25 cellular contexts compared by ENCODE assay signal in genomic region chr1:220407101-220407683, GRCh38.
"Had no signal": no experiment of that assay in that cellular context is flagged by ENCODE, and none has a peak within 500 bp of the region (broad histone marks: within the 10 kb centered on the region; RNA-seq: fewer than 3 reads in every experiment).

No MANE protein-coding gene starts in this region.

- H3K9me3 Mint-ChIP-seq: activated CD4-positive, alpha-beta memory T cell treated with anti-CD3 and anti-CD28 coated beads, Interleukin-2, amount 10 ng/mL, durations not matched to agents 7 days and 5 days; activated naive CD4-positive, alpha-beta T cell treated with anti-CD3 and anti-CD28 coated beads for 36 hours; activated T-helper 17 cell treated with anti-CD3 and anti-CD28 coated beads, Interleukin-2, amount 50 U/mL, for 72 hours had no signal

- H3K4me1 Mint-ChIP-seq: activated CD4-positive, alpha-beta memory T cell treated with anti-CD3 and anti-CD28 coated beads, Interleukin-2, amount 10 ng/mL, durations not matched to agents 7 days and 5 days; activated CD4-positive, alpha-beta T cell treated with anti-CD3 and anti-CD28 coated beads for 36 hours; activated T-helper 17 cell treated with anti-CD3 and anti-CD28 coated beads, Interleukin-2, amount 50 U/mL, for 72 hours; T-cell had no signal

- H3K36me3 Mint-ChIP-seq: activated naive CD8-positive, alpha-beta T cell; T-cell had no signal

- ATAC-seq: activated CD4-positive, alpha-beta T cell treated with anti-CD3 and anti-CD28 coated beads for 36 hours; activated T-helper 17 cell treated with anti-CD3 and anti-CD28 coated beads, Interleukin-2, amount 50 U/mL, for 72 hours; PC-3; T-cell had no signal

- DNase-seq: activated CD4-positive, alpha-beta memory T cell treated with anti-CD3 and anti-CD28 coated beads, Interleukin-2, amount 10 ng/mL, durations not matched to agents 7 days and 5 days; activated CD4-positive, alpha-beta T cell treated with anti-CD3 and anti-CD28 coated beads for 36 hours; activated CD4-positive, alpha-beta T cell treated with anti-CD3 and anti-CD28 coated beads, Interleukin-2, amount 50 U/mL, for 1 hour; activated CD4-positive, CD25-positive, alpha-beta regulatory T cell; activated gamma-delta T cell; activated naive CD4-positive, alpha-beta T cell treated with anti-CD3 and anti-CD28 coated beads for 36 hours; activated T-cell treated with anti-CD3 and anti-CD28 coated beads for 4 hours; activated T-cell treated with anti-CD3 and anti-CD28 coated beads, Interleukin-2, amount 50 U/mL, for 48 hours; cerebellar nuclear complex; KG1; NCI-H1092; NCI-H1417; NCI-H1930; NCI-H2171 treated with DMSO at 0.1 percent for 48 hours; NCI-H226; NCI-H510A; NCI-H526 treated with DMSO at 0.1 percent for 48 hours; NK-92 treated with Interleukin-12 subunit alpha and Interleukin-12 subunit beta, amount 100 ng/mL, for 24 hours; PC-3; SIG-M5; T-cell; T-helper 2 cell; T1000 had no signal

- H3K27ac Mint-ChIP-seq: activated CD4-positive, alpha-beta memory T cell treated with anti-CD3 and anti-CD28 coated beads, Interleukin-2, amount 10 ng/mL, durations not matched to agents 7 days and 5 days; activated CD4-positive, alpha-beta T cell treated with anti-CD3 and anti-CD28 coated beads for 36 hours; activated naive CD4-positive, alpha-beta T cell treated with anti-CD3 and anti-CD28 coated beads for 36 hours; activated naive CD8-positive, alpha-beta T cell; activated T-helper 17 cell treated with anti-CD3 and anti-CD28 coated beads, Interleukin-2, amount 50 U/mL, for 72 hours; T-cell had no signal

- H3K4me3 Mint-ChIP-seq: activated CD4-positive, alpha-beta memory T cell treated with anti-CD3 and anti-CD28 coated beads, Interleukin-2, amount 10 ng/mL, durations not matched to agents 7 days and 5 days; activated CD4-positive, alpha-beta T cell treated with anti-CD3 and anti-CD28 coated beads for 36 hours; activated naive CD4-positive, alpha-beta T cell treated with anti-CD3 and anti-CD28 coated beads for 36 hours; activated naive CD8-positive, alpha-beta T cell; activated T-helper 17 cell treated with anti-CD3 and anti-CD28 coated beads, Interleukin-2, amount 50 U/mL, for 72 hours; T-cell had no signal
